24 cellular contexts compared by ENCODE assay signal in the genomic region with DNA sequence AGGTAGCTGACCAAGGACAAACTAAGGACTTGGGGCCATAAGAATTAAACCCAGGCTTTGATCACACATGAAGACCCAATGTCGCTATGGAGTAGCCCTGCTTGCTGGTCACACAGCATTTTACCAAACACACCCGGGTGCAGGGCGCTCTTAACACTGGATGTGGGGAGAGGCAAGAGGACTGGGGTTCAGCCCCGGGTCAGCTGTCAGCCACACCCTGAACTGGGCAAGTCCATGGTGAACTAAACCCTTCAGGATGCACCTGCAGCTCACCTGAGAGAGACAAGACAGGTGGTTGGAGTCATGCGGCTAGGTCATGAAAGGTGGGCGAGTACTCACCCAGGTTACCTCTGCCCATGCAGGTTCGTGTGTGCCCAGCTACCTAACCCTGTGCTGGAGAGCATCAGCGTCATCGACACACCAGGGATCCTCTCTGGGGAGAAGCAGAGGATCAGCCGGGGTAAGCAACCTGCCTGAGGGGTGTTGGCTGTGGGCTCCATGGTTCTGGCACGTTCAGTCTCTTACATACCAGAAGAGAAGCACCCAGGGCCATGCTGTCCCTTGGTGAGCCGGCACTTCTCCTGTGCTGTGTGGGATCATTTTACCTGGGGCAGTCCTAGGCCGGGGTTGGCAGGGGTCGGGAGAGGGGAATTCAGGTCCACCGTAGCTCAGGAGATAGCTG. TPM values are rescaled to one million over a fixed set of nuclear protein-coding genes. Genes with fewer than 3 reads are reported as not detected.
"Had no signal": no experiment of that assay in that cellular context is flagged by ENCODE, and none has a peak within 500 bp of the region (broad histone marks: within the 10 kb centered on the region; RNA-seq: fewer than 3 reads in every experiment).

No MANE protein-coding gene starts in this region.

- H3K9me3 ChIP-seq: lower lobe of right lung, neutrophil, ovary, psoas muscle, right atrium auricular region, stomach, suprapubic skin, tibial nerve had no signal

- H3K27ac Mint-ChIP-seq: activated naive CD4-positive, alpha-beta T cell treated with anti-CD3 and anti-CD28 coated beads, Interleukin-2, amount 10 ng/mL, durations not matched to agents 7 days and 5 days; activated T-helper 2 cell treated with anti-CD3 and anti-CD28 coated beads, Interferon-gamma antibody, Interleukin-2, Interleukin-4, amounts not matched to agents 10 μg/mL and 5 μg/mL and 100 μg/mL, durations not matched to agents 14 hours and 24 hours and 36 hours; dendritic cell treated with granulocyte-macrophage colony-stimulating factor and Interleukin-4, amounts not matched to agents 40 ng/mL and 50 ng/mL, for 4 days; mesothelial cell of epicardium; natural killer cell treated with Interleukin-12 subunit alpha and Interleukin-12 subunit beta and Interleukin-15 and Interleukin-18, amount 100 ng/mL, for 72 hours; T-helper 1 cell treated with Interleukin-12 subunit alpha and Interleukin-12 subunit beta and Interleukin-4 antibody, amounts not matched to agents 30 μg/mL and 1 μg/mL, for 36 hours had no signal

- H3K4me3 Mint-ChIP-seq: activated naive CD4-positive, alpha-beta T cell treated with anti-CD3 and anti-CD28 coated beads, Interleukin-2, amount 10 ng/mL, durations not matched to agents 7 days and 5 days; activated T-cell treated with anti-CD3 and anti-CD28 coated beads, Interleukin-2, amount 50 U/mL, for 4 hours; dendritic cell treated with granulocyte-macrophage colony-stimulating factor and Interleukin-4, amounts not matched to agents 40 ng/mL and 50 ng/mL, for 4 days; mesothelial cell of epicardium; natural killer cell treated with Interleukin-12 subunit alpha and Interleukin-12 subunit beta and Interleukin-15 and Interleukin-18, amount 100 ng/mL, for 72 hours; T-helper 1 cell treated with Interleukin-12 subunit alpha and Interleukin-12 subunit beta and Interleukin-4 antibody, amounts not matched to agents 30 μg/mL and 1 μg/mL, for 36 hours had no signal

- H3K36me3 Mint-ChIP-seq: activated naive CD4-positive, alpha-beta T cell treated with anti-CD3 and anti-CD28 coated beads, Interleukin-2, amount 10 ng/mL, durations not matched to agents 7 days and 5 days; natural killer cell treated with Interleukin-12 subunit alpha and Interleukin-12 subunit beta and Interleukin-15 and Interleukin-18, amount 100 ng/mL, for 72 hours had no signal

- H3K27me3 ChIP-seq: neutrophil, ovary, right atrium auricular region, stomach, suprapubic skin, tibial nerve had no signal

- H3K27me3 Mint-ChIP-seq: activated naive CD4-positive, alpha-beta T cell treated with anti-CD3 and anti-CD28 coated beads, Interleukin-2, amount 10 ng/mL, durations not matched to agents 7 days and 5 days; dendritic cell treated with granulocyte-macrophage colony-stimulating factor and Interleukin-4, amounts not matched to agents 40 ng/mL and 50 ng/mL, for 4 days; natural killer cell treated with Interleukin-12 subunit alpha and Interleukin-12 subunit beta and Interleukin-15 and Interleukin-18, amount 100 ng/mL, for 72 hours had no signal

- H3K36me3 ChIP-seq: neutrophil, ovary had no signal

- ATAC-seq: activated T-cell treated with anti-CD3 and anti-CD28 coated beads, Interleukin-2, amount 50 U/mL, for 4 hours; left lobe of liver; lower lobe of right lung; natural killer cell treated with Interleukin-12 subunit alpha and Interleukin-12 subunit beta and Interleukin-15 and Interleukin-18, amount 100 ng/mL, for 72 hours; psoas muscle had no signal

- H3K4me3 ChIP-seq: lower lobe of right lung, ovary, psoas muscle, right atrium auricular region, stomach, suprapubic skin, tibial nerve had no signal

- H3K9me3 Mint-ChIP-seq: activated naive CD4-positive, alpha-beta T cell treated with anti-CD3 and anti-CD28 coated beads, Interleukin-2, amount 10 ng/mL, durations not matched to agents 7 days and 5 days; activated T-cell treated with anti-CD3 and anti-CD28 coated beads, Interleukin-2, amount 50 U/mL, for 4 hours; activated T-helper 2 cell treated with anti-CD3 and anti-CD28 coated beads, Interferon-gamma antibody, Interleukin-2, Interleukin-4, amounts not matched to agents 10 μg/mL and 5 μg/mL and 100 μg/mL, durations not matched to agents 14 hours and 24 hours and 36 hours; dendritic cell treated with granulocyte-macrophage colony-stimulating factor and Interleukin-4, amounts not matched to agents 40 ng/mL and 50 ng/mL, for 4 days; mesothelial cell of epicardium; natural killer cell treated with Interleukin-12 subunit alpha and Interleukin-12 subunit beta and Interleukin-15 and Interleukin-18, amount 100 ng/mL, for 72 hours; T-helper 1 cell treated with Interleukin-12 subunit alpha and Interleukin-12 subunit beta and Interleukin-4 antibody, amounts not matched to agents 30 μg/mL and 1 μg/mL, for 36 hours had no signal

- H3K27ac ChIP-seq: lower lobe of right lung, neutrophil, ovary, psoas muscle, right atrium auricular region, stomach, suprapubic skin, tibial nerve had no signal

- DNase-seq: activated CD4-positive, alpha-beta T cell treated with anti-CD3 and anti-CD28 coated beads, Interleukin-2, amount 50 U/mL, for 1 hour; activated CD4-positive, CD25-positive, alpha-beta regulatory T cell treated with anti-CD3 and anti-CD28 coated beads, Interleukin-2, amount 50 U/mL, for 72 hours; activated CD8-positive, alpha-beta memory T cell treated with anti-CD3 and anti-CD28 coated beads, Interleukin-2, amount 50 U/mL, for 4 hours; activated naive CD4-positive, alpha-beta T cell treated with anti-CD3 and anti-CD28 coated beads, Interleukin-2, amount 10 ng/mL, durations not matched to agents 7 days and 5 days; activated T-cell treated with anti-CD3 and anti-CD28 coated beads, Interleukin-2, amount 50 U/mL, for 4 hours; amygdala; effector CD4-positive, alpha-beta T cell; erythroblast; foreskin melanocyte; lower lobe of right lung; ovary; psoas muscle; stimulated activated CD4-positive, alpha-beta T cell treated with anti-CD3 and anti-CD28 coated beads, Interleukin-4, amount 100 ng/mL, for 24 hours; stomach had no signal

- H3K4me1 ChIP-seq: lower lobe of right lung, psoas muscle, right atrium auricular region, tibial nerve had no signal

RNA-seq across cellular contexts. Expression of a gene that starts 31.8 kb away (rescaled TPM):
- total RNA-seq: left lobe of liver, tibial nerve had no signal
